18 cellular contexts compared by ENCODE assay signal in the genomic region with DNA sequence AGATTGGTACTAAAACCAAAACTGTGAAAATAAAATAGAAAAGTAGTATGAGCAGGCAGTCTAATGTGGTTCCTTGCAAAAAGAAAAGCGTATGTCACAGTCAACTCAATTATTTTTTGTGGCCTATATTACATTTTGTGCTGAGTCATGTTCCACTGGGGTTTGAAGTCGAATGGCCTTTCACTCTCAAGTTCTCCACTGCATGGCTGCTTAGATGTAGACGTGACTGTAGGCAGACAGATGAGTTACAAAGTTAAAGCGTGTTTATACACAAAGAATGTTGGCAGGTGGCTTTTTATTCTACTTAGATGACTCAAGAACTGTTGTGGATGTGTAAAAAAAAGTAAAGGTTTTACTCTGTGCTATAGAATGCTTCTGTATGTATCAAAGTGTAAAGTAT.
DNase-seq lines count a peak whose midpoint lies in the region; ATAC-seq and TF ChIP-seq lines count a peak whose summit lies in the region.
"Had no signal": no experiment of that assay in that cellular context is flagged by ENCODE, and none has a peak within 500 bp of the region (broad histone marks: within the 10 kb centered on the region; RNA-seq: fewer than 3 reads in every experiment).

No MANE protein-coding gene starts in this region.

- no peak overlapping the region for H3K4me3 ChIP-seq in A673 (ENCODE audit: low read depth, low read length, poor library complexity, severe bottlenecking)
- H3K4me3 ChIP-seq: heart right ventricle, psoas muscle, transverse colon had no signal

- no peaks in the 10 kb centered on the region for H3K27me3 Mint-ChIP-seq in activated CD4-positive, alpha-beta memory T cell treated with anti-CD3 and anti-CD28 coated beads for 36 hours
- H3K27me3 Mint-ChIP-seq: B cell; dendritic cell treated with granulocyte-macrophage colony-stimulating factor and Interleukin-4, amounts not matched to agents 40 ng/mL and 50 ng/mL, for 4 days; memory B cell had no signal

- no peak overlapping the region for H3K27ac Mint-ChIP-seq in activated CD4-positive, alpha-beta memory T cell treated with anti-CD3 and anti-CD28 coated beads for 36 hours
- H3K27ac Mint-ChIP-seq: activated CD8-positive, alpha-beta T cell treated with anti-CD3 and anti-CD28 coated beads, Interleukin-2, amount 10 ng/mL, durations not matched to agents 7 days and 5 days; activated naive CD4-positive, alpha-beta T cell treated with anti-CD3 and anti-CD28 coated beads for 36 hours; B cell; dendritic cell treated with granulocyte-macrophage colony-stimulating factor and Interleukin-4, amounts not matched to agents 40 ng/mL and 50 ng/mL, for 4 days; memory B cell; T-helper 1 cell treated with Interleukin-12 subunit alpha and Interleukin-12 subunit beta and Interleukin-4 antibody, amounts not matched to agents 30 μg/mL and 1 μg/mL, for 36 hours had no signal

- H3K4me1 ChIP-seq in A673 (ENCODE audit: insufficient read depth, low read length, poor library complexity, severe bottlenecking), result peaks cover 12% of the 10 kb centered on the region
- H3K4me1 ChIP-seq: heart right ventricle, psoas muscle, transverse colon had no signal

- no peaks in the 10 kb centered on the region for H3K36me3 Mint-ChIP-seq in activated CD4-positive, alpha-beta memory T cell treated with anti-CD3 and anti-CD28 coated beads for 36 hours
- H3K36me3 Mint-ChIP-seq: memory B cell had no signal

- no peak overlapping the region for H3K4me3 Mint-ChIP-seq in activated CD4-positive, alpha-beta memory T cell treated with anti-CD3 and anti-CD28 coated beads for 36 hours
- H3K4me3 Mint-ChIP-seq: activated CD8-positive, alpha-beta T cell treated with anti-CD3 and anti-CD28 coated beads, Interleukin-2, amount 10 ng/mL, durations not matched to agents 7 days and 5 days; activated naive CD4-positive, alpha-beta T cell treated with anti-CD3 and anti-CD28 coated beads for 36 hours; B cell; dendritic cell treated with granulocyte-macrophage colony-stimulating factor and Interleukin-4, amounts not matched to agents 40 ng/mL and 50 ng/mL, for 4 days; memory B cell; T-helper 1 cell treated with Interleukin-12 subunit alpha and Interleukin-12 subunit beta and Interleukin-4 antibody, amounts not matched to agents 30 μg/mL and 1 μg/mL, for 36 hours had no signal

- intact Hi-C loops in A673 (cut with micrococcal nuclease; ENCODE audit: unreplicated experiment), result no loop called here
- intact Hi-C loops in activated CD4-positive, alpha-beta memory T cell treated with anti-CD3 and anti-CD28 coated beads for 36 hours (cut with micrococcal nuclease), result no loop called here

- CTCF ChIA-PET in A673 (lab: Charles Lee), result no interaction called here
- CTCF ChIA-PET in activated CD4-positive, alpha-beta memory T cell treated with anti-CD3 and anti-CD28 coated beads for 36 hours (lab: Charles Lee), result no interaction called here

- peaks cover 7% of the 10 kb centered on the region for H3K9me3 Mint-ChIP-seq in activated CD4-positive, alpha-beta memory T cell treated with anti-CD3 and anti-CD28 coated beads for 36 hours

- POLR2A ChIA-PET in A673 (lab: Charles Lee; ENCODE audit: low non-redundant PET), result no interaction called here
- POLR2A ChIA-PET in activated CD4-positive, alpha-beta memory T cell treated with anti-CD3 and anti-CD28 coated beads for 36 hours (lab: Charles Lee), result no interaction called here

- no peaks in the 10 kb centered on the region for H3K4me1 Mint-ChIP-seq in activated CD4-positive, alpha-beta memory T cell treated with anti-CD3 and anti-CD28 coated beads for 36 hours (ENCODE audit: low read depth)
- H3K4me1 Mint-ChIP-seq: B cell, memory B cell had no signal

- BruUV-seq in A673 (replicated peaks; lab: Mats Ljungman, UMichigan), result no TSS peak

- no peak overlapping the region for H3K27ac ChIP-seq in A673 (ENCODE audit: low read depth, low read length, poor library complexity, severe bottlenecking)
- H3K27ac ChIP-seq: heart right ventricle, psoas muscle, transverse colon had no signal

- DNase-seq in A673 (ENCODE audit: low spot score), result peak; percentile 17
- DNase-seq in HPDE6-E6E7 (ENCODE audit: extremely low spot score), result peak; percentile 13
- DNase-seq in RPMI7951 (ENCODE audit: low read depth), result peak; percentile 34
- DNase-seq in GM19238 (ENCODE audit: insufficient read length, low spot score), result no peak
- no peak for DNase-seq in activated CD4-positive, alpha-beta memory T cell treated with anti-CD3 and anti-CD28 coated beads for 36 hours
- no peak for DNase-seq in iPS-NIHi7 (ENCODE audit: extremely low spot score)
- DNase-seq: activated CD8-positive, alpha-beta T cell treated with anti-CD3 and anti-CD28 coated beads, Interleukin-2, amount 10 ng/mL, durations not matched to agents 7 days and 5 days; activated naive CD4-positive, alpha-beta T cell treated with anti-CD3 and anti-CD28 coated beads for 36 hours; heart right ventricle; NCI-H526; psoas muscle; transverse colon had no signal

- TF ChIP-seq CTCF in A673 (conservative IDR thresholded peaks at IDR 0.05; ENCODE audit: low read depth, low read length), result no peak

- ATAC-seq in esophagus mucosa (peak; percentile 93), GM19328 (IDR thresholded peaks at IDR 0.05; ENCODE audit: unreplicated experiment) (no peak)
- ATAC-seq: activated CD8-positive, alpha-beta T cell treated with anti-CD3 and anti-CD28 coated beads, Interleukin-2, amount 10 ng/mL, durations not matched to agents 7 days and 5 days; heart right ventricle; psoas muscle had no signal

- H3K36me3 ChIP-seq in A673 (ENCODE audit: insufficient read depth, low read length, poor library complexity, severe bottlenecking), result no peaks in the 10 kb centered on the region
- H3K36me3 ChIP-seq: heart right ventricle, transverse colon had no signal

- H3K9me3 ChIP-seq in A673 (ENCODE audit: low read depth, low read length, poor library complexity, severe bottlenecking), result no peaks in the 10 kb centered on the region
- H3K9me3 ChIP-seq: psoas muscle had no signal

- no peaks in the 10 kb centered on the region for H3K27me3 ChIP-seq in A673 (replicated peaks; ENCODE audit: insufficient read depth, low read depth, low read length, poor library complexity)
- H3K27me3 ChIP-seq: heart right ventricle, transverse colon had no signal

Comparison
In these comparisons a context has a peak if more than half of its experiments do, and no peak if none do; other contexts are left out.
1. DNase-seq: peak in A673 (single experiment), HPDE6-E6E7 (single experiment) and RPMI7951 (single experiment); none in GM19238 (single experiment), activated CD4-positive, alpha-beta memory T cell treated with anti-CD3 and anti-CD28 coated beads for 36 hours (single experiment) and iPS-NIHi7 (single experiment).